ENCODE assay signal across 20 cellular contexts in genomic region chr12:58678753-58679152, GRCh38.
DNase-seq lines count a peak whose midpoint lies in the region; ATAC-seq, FAIRE-seq and TF ChIP-seq lines count a peak whose summit lies in the region.
"Had no signal": no experiment of that assay in that cellular context is flagged by ENCODE, and none has a peak within 500 bp of the region (broad histone marks: within the 10 kb centered on the region; RNA-seq: fewer than 3 reads in every experiment).

No MANE protein-coding gene starts in this region.

- no peak for ATAC-seq in HepG2
- no peak for ATAC-seq in right lobe of liver
- ATAC-seq in HCT116: no peak
- ATAC-seq in psoas muscle: no peak
- ATAC-seq: CD8-positive, alpha-beta T cell had no signal

- H3K9ac ChIP-seq in HepG2 (ENCODE audit: insufficient read depth, low read depth, low read length) (no peak overlapping the region), HCT116 (ENCODE audit: low read length) (no peak overlapping the region), adipocyte (ENCODE audit: low read length) (no peak overlapping the region)
- H3K9ac ChIP-seq: BLaER1 had no signal

- no peak for TF ChIP-seq CTCF in HepG2 (CRISPR knock-in tag; IDR thresholded peaks at IDR 0.05)
- TF ChIP-seq CTCF in right lobe of liver (IDR thresholded peaks at IDR 0.05): no peak
- TF ChIP-seq CTCF in HCT116 (IDR thresholded peaks at IDR 0.05 in 2 of 3, conservative IDR thresholded peaks at IDR 0.05 in 1 of 3; ENCODE audit: borderline replicate concordance in 1 of 3, insufficient read depth in 1 of 3, low read depth in 2 of 3, low read length in 2 of 3): no peak
- TF ChIP-seq CTCF in psoas muscle (IDR thresholded peaks at IDR 0.05): no peak

- H3K27me3 ChIP-seq in HepG2 (ENCODE audit: control insufficient read depth in 1 of 2, insufficient read depth in 2 of 2, low read length in 2 of 2): no peaks in the 10 kb centered on the region
- H3K27me3 ChIP-seq in right lobe of liver: no peaks in the 10 kb centered on the region
- no peaks in the 10 kb centered on the region for H3K27me3 ChIP-seq in HCT116 (ENCODE audit: insufficient read depth, low read length)
- H3K27me3 ChIP-seq in adipocyte (replicated peaks; ENCODE audit: control insufficient read depth, insufficient read depth, low read length): no peaks in the 10 kb centered on the region
- no peaks in the 10 kb centered on the region for H3K27me3 ChIP-seq in psoas muscle (ENCODE audit: insufficient read depth in 3 of 3, low read length in 2 of 3)
- H3K27me3 ChIP-seq: BLaER1 had no signal

- intact Hi-C loops in HepG2 (cut with micrococcal nuclease; ENCODE audit: unreplicated experiment) (no loop called here), right lobe of liver (cut with DNase I) (no loop called here), HCT116 (cut with micrococcal nuclease) (no loop called here), psoas muscle (cut with DNase I) (no loop called here)

- H3K4me3 ChIP-seq in HepG2 (replicated peaks in 1 of 3; ENCODE audit: insufficient read depth in 1 of 3, low read depth in 2 of 3, low read length in 3 of 3) (no peak overlapping the region), right lobe of liver (no peak overlapping the region), HCT116 (replicated peaks in 1 of 2; ENCODE audit: low read depth in 1 of 2, low read length in 2 of 2) (no peak overlapping the region), adipocyte (ENCODE audit: low read length) (peak overlapping the region; percentile 17), psoas muscle (no peak overlapping the region)
- H3K4me3 ChIP-seq: BLaER1, HAP-1 had no signal

- FAIRE-seq in HepG2 (lab: Jason Lieb, UNC): no peak
- no peak for FAIRE-seq in GM12891 (lab: Jason Lieb, UNC)
- FAIRE-seq: D721Med, G401.6, H54 had no signal

- H3K79me2 ChIP-seq in HepG2 (ENCODE audit: insufficient read depth, low read length) (no peaks in the 10 kb centered on the region), HCT116 (ENCODE audit: insufficient read depth, low read length) (no peaks in the 10 kb centered on the region)

- in situ Hi-C loops in HepG2 (cut with HindIII; ENCODE audit: extremely low pct_ligation_motif_present, low pct_unique_long_range_greater_than_20kb): no loop called here

- H3K27ac ChIP-seq in HepG2 (ENCODE audit: extremely low read length, insufficient read depth, low read length) (no peak overlapping the region), right lobe of liver (no peak overlapping the region), HCT116 (ENCODE audit: low read depth, low read length) (no peak overlapping the region), psoas muscle (no peak overlapping the region)
- H3K27ac ChIP-seq: BLaER1, C4-2B had no signal

- no peaks in the 10 kb centered on the region for H3K9me2 ChIP-seq in HCT116 (ENCODE audit: insufficient read depth)

- 4% methylated on average over 2 of the region's 2 CpGs for WGBS in HepG2 (ENCODE audit: low lambda C conversion rate)
- WGBS in right lobe of liver (ENCODE audit: insufficient coverage, low coverage, low lambda C conversion rate, missing lambda C conversion rate): 57% methylated on average over 2 of the region's 2 CpGs
- WGBS in psoas muscle, 3 donors: 82 to 90% (median 82%) methylated on average over 2 of the region's 2 CpGs

- H3K9me3 ChIP-seq in HepG2 (ENCODE audit: low read length) (peaks cover 20% of the 10 kb centered on the region), right lobe of liver (peaks cover 0 to 9% (median 0%) of the 10 kb centered on the region in 4 donors), HCT116 (ENCODE audit: control insufficient read depth in 1 of 2, insufficient read depth in 1 of 2, low read depth in 1 of 2, low read length in 2 of 2) (peaks cover 4 to 5% of the 10 kb centered on the region in 2 experiments; a peak in 2 of 4 replicates), adipocyte (ENCODE audit: control insufficient read depth, low read length) (peaks cover 15% of the 10 kb centered on the region), psoas muscle (peaks cover 22% of the 10 kb centered on the region)

- DNase-seq in HepG2 (ENCODE audit: low spot score) (no peak), right lobe of liver (no peak), HCT116 (ENCODE audit: low read depth, low spot score) (no peak), adipocyte (ENCODE audit: low read depth) (no peak), myocyte (ENCODE audit: low read depth) (peak; percentile 7), psoas muscle (no peak), GM12891 (ENCODE audit: insufficient read length, low spot score) (no peak), NCI-H1092 (lab: John Stamatoyannopoulos, UW) (no peak)
- DNase-seq: Caco-2; CD4-positive, CD25-positive, alpha-beta regulatory T cell; CD8-positive, alpha-beta T cell; DMS153; DND-41; GOT3 had no signal

- H3K4me1 ChIP-seq in HepG2 (ENCODE audit: insufficient read depth, low read length): no peaks in the 10 kb centered on the region
- no peaks in the 10 kb centered on the region for H3K4me1 ChIP-seq in right lobe of liver
- no peaks in the 10 kb centered on the region for H3K4me1 ChIP-seq in HCT116 (ENCODE audit: control insufficient read depth in 1 of 2, insufficient read depth in 2 of 2, low read length in 2 of 2)
- no peaks in the 10 kb centered on the region for H3K4me1 ChIP-seq in adipocyte (ENCODE audit: control insufficient read depth, insufficient read depth, low read length)
- no peaks in the 10 kb centered on the region for H3K4me1 ChIP-seq in psoas muscle
- H3K4me1 ChIP-seq: BLaER1, Caco-2, HAP-1 had no signal

- RAD21 ChIA-PET in HCT116 (lab: Charles Lee; ENCODE audit: low non-redundant PET in 1 of 2, low total read pairs in 2 of 2, uncharacterized antibody in 2 of 2, unreplicated experiment in 2 of 2): no interaction called here

- CTCF ChIA-PET in HepG2 (lab: Yijun Ruan, JAX; ENCODE audit: low intra/inter-chr PET ratio, low total read pairs): no interaction called here
- CTCF ChIA-PET in HCT116 (lab: Charles Lee): no interaction called here

- no peak for TF ChIP-seq POLR2A in HepG2 (IDR thresholded peaks at IDR 0.05; ENCODE audit: insufficient read depth in 1 of 2, low read depth in 2 of 2, low read length in 2 of 2)
- no peak for TF ChIP-seq POLR2A in right lobe of liver (IDR thresholded peaks at IDR 0.05)
- TF ChIP-seq POLR2A in HCT116 (IDR thresholded peaks at IDR 0.05; ENCODE audit: borderline replicate concordance, extremely low read depth, insufficient read depth, insufficient read length): no peak
- no peak for TF ChIP-seq POLR2A in GM12891 (IDR thresholded peaks at IDR 0.05; ENCODE audit: low read depth, low read length)

- H3K4me2 ChIP-seq in HepG2 (ENCODE audit: low read depth, low read length): no peak overlapping the region
- H3K4me2 ChIP-seq in HCT116 (ENCODE audit: low read length): no peak overlapping the region
- H3K4me2 ChIP-seq: BLaER1 had no signal

- H2AFZ ChIP-seq in HepG2 (ENCODE audit: low read length): no peak overlapping the region
- no peak overlapping the region for H2AFZ ChIP-seq in HCT116 (ENCODE audit: low read depth, low read length, poor library complexity, severe bottlenecking)

- POLR2A ChIA-PET in HepG2 (lab: Yijun Ruan, JAX) (no interaction called here), HCT116 (lab: Charles Lee) (no interaction called here)

- H3K36me3 ChIP-seq in HepG2 (replicated peaks in 1 of 2; ENCODE audit: control insufficient read depth in 1 of 2, insufficient read depth in 2 of 2, low read length in 2 of 2) (no peaks in the 10 kb centered on the region), right lobe of liver (no peaks in the 10 kb centered on the region), HCT116 (ENCODE audit: control insufficient read depth in 1 of 2, insufficient read depth in 2 of 2, low read length in 2 of 2) (no peaks in the 10 kb centered on the region), adipocyte (ENCODE audit: control insufficient read depth, insufficient read depth, low read length, severe bottlenecking) (no peaks in the 10 kb centered on the region), psoas muscle (ENCODE audit: insufficient read depth in 1 of 2, low read depth in 1 of 2) (no peaks in the 10 kb centered on the region)
- H3K36me3 ChIP-seq: BLaER1, HAP-1 had no signal

- no peak for TF ChIP-seq EP300 in HepG2 (IDR thresholded peaks at IDR 0.05; ENCODE audit: low read depth in 2 of 2, low read length in 2 of 2)
- no peak for TF ChIP-seq EP300 in HepG2 (CRISPR knock-in tag; IDR thresholded peaks at IDR 0.05; ENCODE audit: borderline replicate concordance)

- no TSS peak for BruUV-seq in HepG2 (replicated peaks; lab: Mats Ljungman, UMichigan)
- BruUV-seq in HCT116 (replicated peaks; lab: Mats Ljungman, UMichigan): no TSS peak

- H4K20me1 ChIP-seq in HepG2 (ENCODE audit: insufficient read depth, low read length): no peaks in the 10 kb centered on the region
- H4K20me1 ChIP-seq in HCT116 (ENCODE audit: insufficient read depth): no peaks in the 10 kb centered on the region
- H4K20me1 ChIP-seq: BLaER1 had no signal

- TF ChIP-seq RAD21 in HepG2 (CRISPR knock-in tag; IDR thresholded peaks at IDR 0.05): no peak
- TF ChIP-seq RAD21 in HCT116 (IDR thresholded peaks at IDR 0.05; ENCODE audit: low read depth): no peak

TF ChIP-seq in HCT116, 20 proteins besides CTCF, POLR2A, EP300 and RAD21:
- no peak for TF ChIP-seq EZH2 (IDR thresholded peaks at IDR 0.05)
- TF ChIP-seq CBX3 (IDR thresholded peaks at IDR 0.05; ENCODE audit: low read depth): peak; percentile 38; the same call in 1 of the 2 replicates

TF ChIP-seq in GM12891, 5 proteins besides CTCF, POLR2A, EP300 and RAD21:
- no peak for TF ChIP-seq POLR2AphosphoS5 (IDR thresholded peaks at IDR 0.05; ENCODE audit: low read depth, low read length)
- TF ChIP-seq TAF1 (IDR thresholded peaks at IDR 0.05; ENCODE audit: low read depth, low read length): no peak
- TF ChIP-seq POU2F2 (IDR thresholded peaks at IDR 0.05; ENCODE audit: low read depth, low read length): no peak
